9 cellular contexts compared by ENCODE assay signal in genomic region chr18:76620326-76620813, GRCh38.
A peak's percentile ranks its signal among the peaks of the same experiment; 100 is the strongest.
DNase-seq lines count a peak whose midpoint lies in the region; ATAC-seq lines count a peak whose summit lies in the region.
"Had no signal": no experiment of that assay in that cellular context is flagged by ENCODE, and none has a peak within 500 bp of the region (broad histone marks: within the 10 kb centered on the region; RNA-seq: fewer than 3 reads in every experiment).

No MANE protein-coding gene starts in this region.

- no peaks in the 10 kb centered on the region for H3K36me3 Mint-ChIP-seq in T-helper 2 cell treated with Interferon-gamma antibody and Interleukin-4, amounts not matched to agents 5 μg/mL and 100 μg/mL, for 36 hours (ENCODE audit: low read depth)

- peak overlapping the region; percentile 42 for H3K4me3 ChIP-seq in HUES6 (ENCODE audit: low read depth, low read length)

- peaks cover 45% of the 10 kb centered on the region for H3K27me3 Mint-ChIP-seq in T-helper 2 cell treated with Interferon-gamma antibody and Interleukin-4, amounts not matched to agents 5 μg/mL and 100 μg/mL, for 36 hours (ENCODE audit: low read depth)

- no peaks in the 10 kb centered on the region for H3K36me3 ChIP-seq in HUES6 (ENCODE audit: control insufficient read depth, insufficient read depth, low read length)

- peaks cover 6% of the 10 kb centered on the region; the same call in 1 of the 2 replicates for H3K27me3 ChIP-seq in HUES6 (ENCODE audit: control insufficient read depth, insufficient read depth, low read length)
- no peaks in the 10 kb centered on the region for H3K27me3 ChIP-seq in layer of hippocampus (ENCODE audit: control insufficient read depth, insufficient read depth, low read length)

- ATAC-seq in GM21381 (IDR thresholded peaks at IDR 0.05; ENCODE audit: unreplicated experiment) (peak; percentile 88), HG03025 (IDR thresholded peaks at IDR 0.05; ENCODE audit: low FRiP score, unreplicated experiment) (no peak)

- peaks cover 42% of the 10 kb centered on the region for H3K4me1 ChIP-seq in HUES6 (ENCODE audit: control insufficient read depth, insufficient read depth, low read length)

- H3K9me3 ChIP-seq in HUES6 (ENCODE audit: control insufficient read depth, insufficient read depth, low read depth, low read length): no peaks in the 10 kb centered on the region

- DNase-seq in D341Med (ENCODE audit: low spot score) (peak; percentile 86), dedifferentiated amniotic fluid mesenchymal stem cell (ENCODE audit: extremely low spot score) (peak; percentile 66)
- DNase-seq in T-helper 2 cell treated with Interferon-gamma antibody and Interleukin-4, amounts not matched to agents 5 μg/mL and 100 μg/mL, for 36 hours (ENCODE audit: low spot score): peak; percentile 6
- DNase-seq in stimulated activated CD4-positive, alpha-beta T cell treated with anti-CD3 and anti-CD28 coated beads, Interleukin-1b, Interleukin-23, amount 100 ng/mL, for 48 hours: peak; percentile 19

- H3K4me3 Mint-ChIP-seq in T-helper 2 cell treated with Interferon-gamma antibody and Interleukin-4, amounts not matched to agents 5 μg/mL and 100 μg/mL, for 36 hours: peak overlapping the region; percentile 39

- peaks cover 6% of the 10 kb centered on the region for H3K4me1 Mint-ChIP-seq in T-helper 2 cell treated with Interferon-gamma antibody and Interleukin-4, amounts not matched to agents 5 μg/mL and 100 μg/mL, for 36 hours (ENCODE audit: low read depth)

- peak overlapping the region; percentile 28 for H3K9ac ChIP-seq in HUES6 (ENCODE audit: low read length)
- H3K9ac ChIP-seq: KMS-11 had no signal

- H3K27ac ChIP-seq in HUES6 (ENCODE audit: low read depth, low read length) (no peak overlapping the region), layer of hippocampus (ENCODE audit: low read depth, low read length) (peak overlapping the region; percentile 55)
- H3K27ac ChIP-seq: KMS-11 had no signal

- H3K9me3 Mint-ChIP-seq in T-helper 2 cell treated with Interferon-gamma antibody and Interleukin-4, amounts not matched to agents 5 μg/mL and 100 μg/mL, for 36 hours: no peaks in the 10 kb centered on the region

- peak overlapping the region; percentile 26 for H3K27ac Mint-ChIP-seq in T-helper 2 cell treated with Interferon-gamma antibody and Interleukin-4, amounts not matched to agents 5 μg/mL and 100 μg/mL, for 36 hours

Comparison
In these comparisons a context has a peak if more than half of its experiments do, and no peak if none do; other contexts are left out.
1. DNase-seq: peak in every context shown above with its lines; median percentile 86 in D341Med; 66 in dedifferentiated amniotic fluid mesenchymal stem cell; 19 in stimulated activated CD4-positive, alpha-beta T cell treated with anti-CD3 and anti-CD28 coated beads, Interleukin-1b, Interleukin-23, amount 100 ng/mL, for 48 hours; 6 in T-helper 2 cell treated with Interferon-gamma antibody and Interleukin-4, amounts not matched to agents 5 μg/mL and 100 μg/mL, for 36 hours.